ENCODE assay signal across 1 cellular context in the genomic region with DNA sequence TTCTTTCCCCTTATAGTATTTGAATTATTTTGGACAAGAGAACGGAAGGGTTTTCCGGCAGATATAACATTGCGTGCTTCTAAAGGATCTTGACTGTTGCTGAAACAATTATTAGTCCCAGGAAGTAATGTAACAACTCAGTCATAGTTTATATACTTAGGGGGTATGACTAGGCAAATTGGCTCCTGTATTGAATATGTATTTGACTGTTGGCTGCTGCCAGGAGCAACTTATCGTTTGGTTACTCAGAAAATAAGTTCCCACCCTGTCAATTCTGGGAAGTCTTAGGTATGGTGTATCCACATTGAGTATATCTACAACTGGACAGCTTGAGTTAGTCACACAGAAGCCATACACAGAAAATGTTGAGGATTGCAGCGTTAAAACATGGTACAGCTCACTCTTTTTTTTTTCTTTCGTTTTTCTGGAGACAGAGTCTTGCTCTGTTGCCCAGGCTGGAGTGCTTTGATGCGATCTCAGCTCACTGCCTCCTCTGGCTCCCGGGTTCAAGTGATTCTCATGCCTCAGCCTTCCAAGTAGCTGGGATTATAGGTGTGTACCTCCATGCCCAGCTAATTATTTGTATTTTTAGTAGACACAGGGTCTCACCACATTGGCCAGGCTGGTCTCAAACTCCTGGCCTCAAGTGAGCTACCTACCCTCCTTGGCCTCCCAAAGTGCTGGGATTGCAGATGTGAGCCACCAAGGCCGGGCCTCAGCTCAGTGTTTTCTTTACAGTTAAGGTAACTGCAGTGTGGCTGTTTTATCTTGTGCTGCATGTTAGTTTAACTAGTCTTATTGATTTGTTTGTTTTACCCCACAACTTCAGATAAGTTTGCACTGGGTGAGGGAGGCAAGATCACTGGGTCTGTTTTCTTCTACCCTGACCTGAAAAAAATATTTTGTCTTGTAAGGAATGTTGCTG.
TF ChIP-seq lines count a peak whose summit lies in the region.

No MANE protein-coding gene starts in this region.

TF ChIP-seq in GM23338, 12 proteins besides CTCF, POLR2A, EP300 and RAD21 (continued from another document):
- TF ChIP-seq CREB1 (CRISPR knock-in tag; IDR thresholded peaks at IDR 0.05; ENCODE audit: low read depth), result no peak
- TF ChIP-seq ZNF331 (CRISPR knock-in tag; IDR thresholded peaks at IDR 0.05; ENCODE audit: low read depth), result no peak
- TF ChIP-seq, protein P1, sequence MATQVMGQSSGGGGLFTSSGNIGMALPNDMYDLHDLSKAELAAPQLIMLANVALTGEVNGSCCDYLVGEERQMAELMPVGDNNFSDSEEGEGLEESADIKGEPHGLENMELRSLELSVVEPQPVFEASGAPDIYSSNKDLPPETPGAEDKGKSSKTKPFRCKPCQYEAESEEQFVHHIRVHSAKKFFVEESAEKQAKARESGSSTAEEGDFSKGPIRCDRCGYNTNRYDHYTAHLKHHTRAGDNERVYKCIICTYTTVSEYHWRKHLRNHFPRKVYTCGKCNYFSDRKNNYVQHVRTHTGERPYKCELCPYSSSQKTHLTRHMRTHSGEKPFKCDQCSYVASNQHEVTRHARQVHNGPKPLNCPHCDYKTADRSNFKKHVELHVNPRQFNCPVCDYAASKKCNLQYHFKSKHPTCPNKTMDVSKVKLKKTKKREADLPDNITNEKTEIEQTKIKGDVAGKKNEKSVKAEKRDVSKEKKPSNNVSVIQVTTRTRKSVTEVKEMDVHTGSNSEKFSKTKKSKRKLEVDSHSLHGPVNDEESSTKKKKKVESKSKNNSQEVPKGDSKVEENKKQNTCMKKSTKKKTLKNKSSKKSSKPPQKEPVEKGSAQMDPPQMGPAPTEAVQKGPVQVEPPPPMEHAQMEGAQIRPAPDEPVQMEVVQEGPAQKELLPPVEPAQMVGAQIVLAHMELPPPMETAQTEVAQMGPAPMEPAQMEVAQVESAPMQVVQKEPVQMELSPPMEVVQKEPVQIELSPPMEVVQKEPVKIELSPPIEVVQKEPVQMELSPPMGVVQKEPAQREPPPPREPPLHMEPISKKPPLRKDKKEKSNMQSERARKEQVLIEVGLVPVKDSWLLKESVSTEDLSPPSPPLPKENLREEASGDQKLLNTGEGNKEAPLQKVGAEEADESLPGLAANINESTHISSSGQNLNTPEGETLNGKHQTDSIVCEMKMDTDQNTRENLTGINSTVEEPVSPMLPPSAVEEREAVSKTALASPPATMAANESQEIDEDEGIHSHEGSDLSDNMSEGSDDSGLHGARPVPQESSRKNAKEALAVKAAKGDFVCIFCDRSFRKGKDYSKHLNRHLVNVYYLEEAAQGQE (IDR thresholded peaks at IDR 0.05; ENCODE audit: unreplicated experiment), result no peak
